In genomic region chr3:143661677-143662076, GRCh38 we compare ENCODE assay signal across 1 cellular context.
TF ChIP-seq lines count a peak whose summit lies in the region.

No MANE protein-coding gene starts in this region.

TF ChIP-seq in SK-N-SH, 30 proteins besides CTCF, POLR2A, EP300 and RAD21 (continued from another document):
- TF ChIP-seq REST (IDR thresholded peaks at IDR 0.05; ENCODE audit: low read depth, low read length) (no peak), SIN3A (IDR thresholded peaks at IDR 0.05; ENCODE audit: borderline replicate concordance, low read depth, low read length) (no peak), FOXM1 (IDR thresholded peaks at IDR 0.05; ENCODE audit: low read depth) (no peak), RFX5 (IDR thresholded peaks at IDR 0.05; ENCODE audit: low read length) (no peak), EZH2phosphoT487 (IDR thresholded peaks at IDR 0.05; ENCODE audit: borderline replicate concordance, low read depth) (no peak), RCOR1 (IDR thresholded peaks at IDR 0.05; ENCODE audit: low read length) (no peak), USF2 (IDR thresholded peaks at IDR 0.05; ENCODE audit: borderline replicate concordance, low read depth, low read length) (no peak), MXI1 (IDR thresholded peaks at IDR 0.05; ENCODE audit: low read depth, low read length) (no peak), TCF12 (IDR thresholded peaks at IDR 0.05) (no peak), FOXJ3 (CRISPR knock-in tag; IDR thresholded peaks at IDR 0.05) (no peak), POLR2AphosphoS5 (IDR thresholded peaks at IDR 0.05; ENCODE audit: low read depth, low read length) (no peak), NRF1 (IDR thresholded peaks at IDR 0.05; ENCODE audit: low read depth, low read length) (no peak)
